Comparison of ENCODE assay signal across 18 cellular contexts in genomic region chr12:805022-805632, GRCh38. TPM values are rescaled to one million over a fixed set of nuclear protein-coding genes. Genes with fewer than 3 reads are reported as not detected.
A peak's percentile ranks its signal among the peaks of the same experiment; 100 is the strongest.
DNase-seq lines count a peak whose midpoint lies in the region; ATAC-seq and TF ChIP-seq lines count a peak whose summit lies in the region.
"Had no signal": no experiment of that assay in that cellular context is flagged by ENCODE, and none has a peak within 500 bp of the region (broad histone marks: within the 10 kb centered on the region; RNA-seq: fewer than 3 reads in every experiment).

No MANE protein-coding gene starts in this region.

- no peak overlapping the region for H2BK15ac ChIP-seq in IMR-90 (ENCODE audit: low read depth, low read length)

- H2BK20ac ChIP-seq in IMR-90 (ENCODE audit: low read depth, low read length): no peak overlapping the region

- peaks cover 77% of the 10 kb centered on the region for H3K4me1 Mint-ChIP-seq in activated T-cell treated with anti-CD3 and anti-CD28 coated beads, Interleukin-2, amount 50 U/mL, for 24 hours (ENCODE audit: low read depth)
- peaks cover 51% of the 10 kb centered on the region for H3K4me1 Mint-ChIP-seq in T-helper 17 cell

- TF ChIP-seq RAD21 in IMR-90 (IDR thresholded peaks at IDR 0.05; ENCODE audit: low read length): no peak

- H3K4ac ChIP-seq in IMR-90 (ENCODE audit: low read depth, low read length): no peak overlapping the region

- TF ChIP-seq CTCF in IMR-90 (conservative IDR thresholded peaks at IDR 0.05; ENCODE audit: low read depth, low read length) (no peak), osteoblast (IDR thresholded peaks at IDR 0.05; ENCODE audit: extremely low read depth, low read depth, low read length) (no peak), left lung (IDR thresholded peaks at IDR 0.05) (no peak), GM20000 (IDR thresholded peaks at IDR 0.05; ENCODE audit: extremely low read depth, missing control alignments) (no peak)

- no peaks in the 10 kb centered on the region for H3K27me3 ChIP-seq in IMR-90 (ENCODE audit: control insufficient read depth, insufficient read depth, low read length)
- no peaks in the 10 kb centered on the region for H3K27me3 ChIP-seq in osteoblast (ENCODE audit: insufficient read depth, low read length)
- H3K27me3 ChIP-seq in left lung: no peaks in the 10 kb centered on the region
- H3K27me3 ChIP-seq: dorsolateral prefrontal cortex, neural progenitor cell, vagina had no signal

- H3K27ac ChIP-seq in IMR-90 (ENCODE audit: insufficient read depth, low read length) (no peak overlapping the region), osteoblast (ENCODE audit: low read depth, low read length) (peak overlapping the region; percentile 0), left lung (no peak overlapping the region)
- H3K27ac ChIP-seq: neural progenitor cell had no signal

- H4K20me1 ChIP-seq in IMR-90 (ENCODE audit: insufficient read depth, low read length) (peaks cover 41% of the 10 kb centered on the region), osteoblast (ENCODE audit: insufficient read depth, low read length) (peaks cover 19% of the 10 kb centered on the region)

- peak overlapping the region; percentile 34 for H3K27ac Mint-ChIP-seq in activated T-cell treated with anti-CD3 and anti-CD28 coated beads, Interleukin-2, amount 50 U/mL, for 24 hours
- H3K27ac Mint-ChIP-seq in T-helper 17 cell: peak overlapping the region; percentile 91
- H3K27ac Mint-ChIP-seq: neural progenitor cell had no signal

- no peak overlapping the region for H3K4me2 ChIP-seq in IMR-90 (ENCODE audit: low read depth, low read length)
- no peak overlapping the region for H3K4me2 ChIP-seq in osteoblast (ENCODE audit: insufficient read depth, low read length)
- H3K4me2 ChIP-seq: neural progenitor cell had no signal

- H4K91ac ChIP-seq in IMR-90 (ENCODE audit: insufficient read depth, low read depth, low read length): no peak overlapping the region

- H3K9me3 ChIP-seq in IMR-90 (ENCODE audit: control insufficient read depth, insufficient read depth, low read length): no peaks in the 10 kb centered on the region
- no peaks in the 10 kb centered on the region for H3K9me3 ChIP-seq in T-helper 17 cell (ENCODE audit: control insufficient read depth, low read length, poor library complexity, severe bottlenecking)
- no peaks in the 10 kb centered on the region for H3K9me3 ChIP-seq in osteoblast (ENCODE audit: low read depth, low read length)
- no peaks in the 10 kb centered on the region for H3K9me3 ChIP-seq in left lung
- H3K9me3 ChIP-seq: HAP-1, vagina had no signal

- H2AK9ac ChIP-seq in IMR-90 (replicated peaks; ENCODE audit: low read depth, low read length, poor library complexity): no peak overlapping the region

- H2BK120ac ChIP-seq in IMR-90 (ENCODE audit: low read depth, low read length): no peak overlapping the region

- intact Hi-C loops in IMR-90 (cut with micrococcal nuclease) (no loop called here), left lung (cut with DNase I) (no loop called here)

- H3K14ac ChIP-seq in IMR-90 (replicated peaks; ENCODE audit: low read depth, low read length): peak overlapping the region; percentile 73

- H3K18ac ChIP-seq in IMR-90 (ENCODE audit: low read depth, low read length): no peak overlapping the region

- in situ Hi-C loops in IMR-90 (cut with MboI; ENCODE audit: low sequenced_read_pairs): no loop called here

- H3K36me3 ChIP-seq in IMR-90 (ENCODE audit: control insufficient read depth, insufficient read depth, low read length) (no peaks in the 10 kb centered on the region), osteoblast (ENCODE audit: insufficient read depth, low read length) (no peaks in the 10 kb centered on the region), left lung (no peaks in the 10 kb centered on the region)
- H3K36me3 ChIP-seq: HAP-1, neural progenitor cell, vagina had no signal

- WGBS in IMR-90 (ENCODE audit: extremely low coverage in 2 of 2, insufficient read length in 1 of 2), 2 experiments: no CpG with 5 or more reads among the region's 3 CpGs

- no peak overlapping the region for H3K4me3 Mint-ChIP-seq in activated T-cell treated with anti-CD3 and anti-CD28 coated beads, Interleukin-2, amount 50 U/mL, for 24 hours
- H3K4me3 Mint-ChIP-seq in T-helper 17 cell: peak overlapping the region; percentile 28
- H3K4me3 Mint-ChIP-seq: neural progenitor cell had no signal

- H3K9me3 Mint-ChIP-seq in activated T-cell treated with anti-CD3 and anti-CD28 coated beads, Interleukin-2, amount 50 U/mL, for 24 hours: peaks cover 2% of the 10 kb centered on the region
- H3K9me3 Mint-ChIP-seq: neural progenitor cell had no signal

- no peak overlapping the region for H2AFZ ChIP-seq in IMR-90 (replicated peaks; ENCODE audit: low read length, poor library complexity)
- H2AFZ ChIP-seq in osteoblast (ENCODE audit: low read length): no peak overlapping the region
- H2AFZ ChIP-seq: neural progenitor cell had no signal

- POLR2A ChIA-PET in IMR-90 (lab: Charles Lee; ENCODE audit: unreplicated experiment): no interaction called here

- CTCF ChIA-PET in IMR-90 (lab: Yijun Ruan, JAX): no interaction called here

- DNase-seq in activated T-cell treated with anti-CD3 and anti-CD28 coated beads, Interleukin-2, amount 50 U/mL, for 24 hours: no peak
- DNase-seq in activated T-cell treated with anti-CD3 and anti-CD28 coated beads for 4 hours (no peak), IMR-90 (no peak), T-helper 17 cell (no peak), osteoblast (ENCODE audit: insufficient read length, low spot score, missing footprints) (no peak), left lung (no peak), GM20000 (ENCODE audit: low spot score) (no peak)
- DNase-seq: activated CD4-positive, CD25-positive, alpha-beta regulatory T cell treated with anti-CD3 and anti-CD28 coated beads, Interleukin-2, amount 50 U/mL, for 72 hours; activated naive CD4-positive, alpha-beta T cell treated with anti-CD3 and anti-CD28 coated beads, Interleukin-2, amount 50 U/mL, for 16 hours; COR-L47; dorsolateral prefrontal cortex; mesendoderm; NCI-H1092 treated with DMSO at 0.1 percent for 48 hours; NCI-H774 had no signal

- peaks cover 8% of the 10 kb centered on the region for H3K4me1 ChIP-seq in IMR-90 (ENCODE audit: control insufficient read depth, insufficient read depth, low read length)
- H3K4me1 ChIP-seq in osteoblast (ENCODE audit: insufficient read depth, low read length): peaks cover 32% of the 10 kb centered on the region
- H3K4me1 ChIP-seq in left lung: peaks cover 8 to 83% of the 10 kb centered on the region in 2 donors
- H3K4me1 ChIP-seq: neural progenitor cell had no signal

- H3K36me3 Mint-ChIP-seq in activated T-cell treated with anti-CD3 and anti-CD28 coated beads, Interleukin-2, amount 50 U/mL, for 24 hours (ENCODE audit: low read depth): peaks cover 7% of the 10 kb centered on the region
- H3K36me3 Mint-ChIP-seq in T-helper 17 cell (ENCODE audit: low read depth): no peaks in the 10 kb centered on the region

- no peak overlapping the region for H2BK5ac ChIP-seq in IMR-90 (ENCODE audit: low read depth, low read length, poor library complexity, severe bottlenecking)

- H3K27me3 Mint-ChIP-seq in activated T-cell treated with anti-CD3 and anti-CD28 coated beads, Interleukin-2, amount 50 U/mL, for 24 hours: no peaks in the 10 kb centered on the region
- no peaks in the 10 kb centered on the region for H3K27me3 Mint-ChIP-seq in T-helper 17 cell

- H3K23ac ChIP-seq in IMR-90 (ENCODE audit: low read depth, low read length): peak overlapping the region; percentile 50; the same call in 1 of the 2 replicates

- no peak overlapping the region for H3K56ac ChIP-seq in IMR-90 (ENCODE audit: extremely low read depth, insufficient read depth, low read length)

- H2AK5ac ChIP-seq in IMR-90 (ENCODE audit: low read depth, low read length): no peak overlapping the region; the same call in 1 of the 2 replicates

- no peak for TF ChIP-seq POLR2A in IMR-90 (IDR thresholded peaks at IDR 0.05; ENCODE audit: low read depth, low read length)

- H3K4me3 ChIP-seq in IMR-90 (ENCODE audit: insufficient read depth, low read depth, low read length) (no peak overlapping the region), osteoblast (ENCODE audit: insufficient read depth, low read length) (no peak overlapping the region), left lung (no peak overlapping the region)
- H3K4me3 ChIP-seq: dorsolateral prefrontal cortex, HAP-1, neural progenitor cell, vagina had no signal

- no peak for ATAC-seq in IMR-90 (ENCODE audit: low read depth)
- no peak for ATAC-seq in T-helper 17 cell
- ATAC-seq in left lung: no peak
- ATAC-seq in GM19463 (IDR thresholded peaks at IDR 0.05; ENCODE audit: unreplicated experiment): no peak

- no peak overlapping the region for H4K5ac ChIP-seq in IMR-90 (ENCODE audit: low read depth, low read length)

- peaks cover 8% of the 10 kb centered on the region for H3K9me1 ChIP-seq in IMR-90 (ENCODE audit: insufficient read depth, low read length)

- peaks cover 7 to 66% of the 10 kb centered on the region in 2 experiments for H3K79me1 ChIP-seq in IMR-90 (ENCODE audit: low read depth in 1 of 2, low read length in 2 of 2)

- H3K79me2 ChIP-seq in osteoblast (ENCODE audit: insufficient read depth, low read length): peaks cover 96% of the 10 kb centered on the region

- BruUV-seq in IMR-90 (replicated peaks; lab: Mats Ljungman, UMichigan): no TSS peak

- no peak overlapping the region for H3K9ac ChIP-seq in IMR-90 (ENCODE audit: low read depth, low read length)
- H3K9ac ChIP-seq: neural progenitor cell had no signal

- dilution Hi-C loops in IMR-90 (cut with HindIII; ENCODE audit: low sequenced_read_pairs, unreplicated experiment): no loop called here

- no peak overlapping the region for H4K8ac ChIP-seq in IMR-90 (ENCODE audit: low read depth in 2 of 2, low read length in 2 of 2)

TF ChIP-seq in IMR-90, 13 proteins besides CTCF, POLR2A, EP300 and RAD21 (continues in another document):
- TF ChIP-seq USF2 (IDR thresholded peaks at IDR 0.05; ENCODE audit: low read depth, low read length) (no peak), MXI1 (IDR thresholded peaks at IDR 0.05; ENCODE audit: borderline replicate concordance, low read depth, low read length) (no peak)

RNA-seq across cellular contexts. Expression of gene WNK1, which starts 52.7 kb away (rescaled TPM):
- total RNA-seq in IMR-90 (2012; rRNA removed) (38.3 and 42.8 TPM in 2 replicates), T-helper 17 cell (100 to 1,000 TPM; 215 to 220 TPM), osteoblast (110 and 127 TPM in 2 replicates), left lung (100 to 1,000 TPM; 185 to 245 TPM)
- 28.3 and 36.9 TPM in 2 replicates for polyA plus RNA-seq in IMR-90 (2012; rRNA removed)
- 12.2 and 22.4 TPM in 2 replicates for polyA plus RNA-seq in IMR-90 (2012; cell fraction: cytosol; rRNA removed)
- polyA plus RNA-seq in IMR-90 (2012; cell fraction: nucleus; rRNA removed; ENCODE audit: low replicate concordance): 45.1 and 55.1 TPM in 2 replicates
